13 cellular contexts compared by ENCODE assay signal in the genomic region with DNA sequence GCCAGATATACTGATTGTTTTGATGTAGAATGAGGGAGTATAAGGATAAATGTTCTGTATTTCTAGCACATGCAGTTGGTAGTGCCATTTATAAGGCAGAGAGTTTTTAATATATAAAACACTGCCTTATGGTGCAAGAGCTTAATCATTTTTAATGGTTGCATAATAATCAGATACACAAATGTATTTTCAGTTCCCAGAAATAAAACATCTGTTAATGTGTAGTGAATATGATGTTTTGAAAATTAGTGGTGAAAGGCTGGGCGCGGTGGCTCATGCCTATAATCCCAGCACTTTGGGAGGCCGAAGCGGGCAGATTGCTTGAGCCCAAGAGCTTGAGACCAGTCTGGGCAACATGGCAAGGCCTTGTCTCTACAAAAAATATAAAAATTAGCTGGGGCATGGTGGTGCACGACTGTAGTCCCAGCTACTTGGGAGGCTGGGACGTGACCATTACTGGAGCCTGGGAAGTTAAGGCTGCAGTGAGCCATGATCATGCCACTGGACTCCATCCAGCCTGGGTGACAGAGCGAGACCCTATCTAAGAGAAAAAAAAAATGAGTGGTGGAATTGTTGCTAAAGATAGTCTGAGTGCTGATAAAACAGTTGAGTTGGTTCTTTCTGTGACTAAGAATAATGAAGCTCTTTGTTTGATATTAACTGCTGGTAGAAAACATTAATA. TPM values are rescaled to one million over a fixed set of nuclear protein-coding genes. Genes with fewer than 3 reads are reported as not detected.
DNase-seq lines count a peak whose midpoint lies in the region; ATAC-seq, FAIRE-seq and TF ChIP-seq lines count a peak whose summit lies in the region.
"Had no signal": no experiment of that assay in that cellular context is flagged by ENCODE, and none has a peak within 500 bp of the region (broad histone marks: within the 10 kb centered on the region; RNA-seq: fewer than 3 reads in every experiment).

No MANE protein-coding gene starts in this region.

- H2BK12ac ChIP-seq in trophoblast cell (ENCODE audit: low read length), result no peak overlapping the region

- TF ChIP-seq CTCF in A549 (IDR thresholded peaks at IDR 0.05), result no peak
- no peak for TF ChIP-seq CTCF in VCaP (conservative IDR thresholded peaks at IDR 0.05)

- H3K18ac ChIP-seq in trophoblast cell (ENCODE audit: low read length), result no peak overlapping the region

- H3K9me3 ChIP-seq in A549, result no peaks in the 10 kb centered on the region
- H3K9me3 ChIP-seq in trophoblast cell (ENCODE audit: insufficient read depth, low read depth, low read length), result no peaks in the 10 kb centered on the region
- H3K9me3 ChIP-seq: upper lobe of left lung had no signal

- CTCF ChIA-PET in A549 (lab: Yijun Ruan, JAX), result interaction anchor here (0.7 kb wide), 1 partner anchor 9 kb away, joined by 3 read pairs; no protein-coding TSS in a partner anchor

- POLR2A ChIA-PET in A549 (lab: Yijun Ruan, JAX), result no interaction called here

- intact Hi-C loops in Right ventricle myocardium superior (cut with DNase I), result no loop called here
- intact Hi-C loops in posterior vena cava (cut with DNase I), result no loop called here

- no peaks in the 10 kb centered on the region for H3K27me3 ChIP-seq in trophoblast cell (ENCODE audit: insufficient read depth, low read length)
- H3K27me3 ChIP-seq: upper lobe of left lung had no signal

- no peak for TF ChIP-seq RAD21 in A549 (conservative IDR thresholded peaks at IDR 0.05 in 1 of 2, IDR thresholded peaks at IDR 0.05 in 1 of 2)

- H3K36me3 ChIP-seq in trophoblast cell (ENCODE audit: control insufficient read depth in 1 of 2, insufficient read depth in 2 of 2, low read length in 2 of 2), result peaks cover 0 to 2% of the 10 kb centered on the region in 2 experiments

- no peak overlapping the region for H3K23ac ChIP-seq in trophoblast cell (ENCODE audit: low read length)

- H4K91ac ChIP-seq in trophoblast cell (ENCODE audit: low read depth, low read length), result no peak overlapping the region

- H2BK5ac ChIP-seq in trophoblast cell (ENCODE audit: low read depth, low read length, poor library complexity), result no peak overlapping the region

- ATAC-seq in A549, result no peak
- ATAC-seq in Right ventricle myocardium superior (ENCODE audit: poor library complexity), result peak; percentile 87
- ATAC-seq in GM21825 (IDR thresholded peaks at IDR 0.05; ENCODE audit: unreplicated experiment), result no peak
- no peak for ATAC-seq in HG03135 (IDR thresholded peaks at IDR 0.05; ENCODE audit: unreplicated experiment)
- ATAC-seq: activated CD8-positive, alpha-beta T cell treated with anti-CD3 and anti-CD28 coated beads, Interleukin-2, amount 10 ng/mL, durations not matched to agents 7 days and 5 days had no signal

- H3K27ac ChIP-seq in A549 (no peak overlapping the region), VCaP (peak overlapping the region; percentile 16; the same call in 1 of the 2 replicates), trophoblast cell (ENCODE audit: low read depth, low read length) (no peak overlapping the region)

- no peaks in the 10 kb centered on the region for H3K79me2 ChIP-seq in trophoblast cell (ENCODE audit: control insufficient read depth, insufficient read depth, low read length, poor library complexity)

- 88% methylated on average over 7 of the region's 7 CpGs for WGBS in A549 (ENCODE audit: missing lambda C conversion rate)
- WGBS in trophoblast cell (ENCODE audit: extremely low coverage, insufficient coverage, insufficient read length), result no CpG with 5 or more reads among the region's 7 CpGs

- H2AK5ac ChIP-seq in trophoblast cell (ENCODE audit: low read length), result no peak overlapping the region

- in situ Hi-C loops in KBM-7 (cut with MboI; ENCODE audit: low pct_unique_long_range_greater_than_20kb, low sequenced_read_pairs), result loop anchor here (25.0 kb wide), 1 partner anchor 388 kb away; a partner anchor contains a TSS

- no peak overlapping the region for H2BK120ac ChIP-seq in trophoblast cell (ENCODE audit: insufficient read depth, low read length, poor library complexity)

- no peak for TF ChIP-seq POLR2A in A549 (IDR thresholded peaks at IDR 0.05; ENCODE audit: low read length)

- H3K4me1 ChIP-seq in A549 (peaks cover 4% of the 10 kb centered on the region; the same call in 1 of the 3 replicates), trophoblast cell (ENCODE audit: control insufficient read depth in 1 of 2, insufficient read depth in 2 of 2, low read length in 2 of 2) (no peaks in the 10 kb centered on the region)

- no peak overlapping the region for H4K12ac ChIP-seq in trophoblast cell (ENCODE audit: low read depth, low read length)

- no peak overlapping the region for H2AFZ ChIP-seq in trophoblast cell (ENCODE audit: insufficient read depth, low read length, poor library complexity)

- no peak for FAIRE-seq in A549 (lab: Jason Lieb, UNC)

- no peaks in the 10 kb centered on the region for H3K79me1 ChIP-seq in trophoblast cell (ENCODE audit: low read length)

- H3K4me3 ChIP-seq in A549, result no peak overlapping the region
- no peak overlapping the region for H3K4me3 ChIP-seq in trophoblast cell (ENCODE audit: low read depth, low read length)
- H3K4me3 ChIP-seq: upper lobe of left lung had no signal

- H3K4me2 ChIP-seq in A549 (0 out of 3 replicates have a peak overlapping the region, but pooled peaks have one; percentile 19), trophoblast cell (ENCODE audit: low read length) (no peak overlapping the region)

- no peak overlapping the region for H3K4ac ChIP-seq in trophoblast cell (ENCODE audit: low read depth, low read length)

- peak overlapping the region; percentile 54 for H4K8ac ChIP-seq in trophoblast cell (ENCODE audit: low read depth, low read length)

- DNase-seq in A549 (ENCODE audit: low read depth in 1 of 2, low spot score in 1 of 2), result no peak
- peak; percentile 59 for DNase-seq in Right ventricle myocardium superior
- DNase-seq in trophoblast cell, result no peak
- DNase-seq in KBM-7, result no peak
- no peak for DNase-seq in posterior vena cava (ENCODE audit: low spot score)
- DNase-seq: ACHN; activated CD8-positive, alpha-beta T cell treated with anti-CD3 and anti-CD28 coated beads, Interleukin-2, amount 10 ng/mL, durations not matched to agents 7 days and 5 days; NCI-H1417 treated with DMSO at 0.1 percent for 48 hours; SW 1271; upper lobe of left lung had no signal

- no peak for TF ChIP-seq EP300 in A549 (IDR thresholded peaks at IDR 0.05)

- H3K9ac ChIP-seq in trophoblast cell (ENCODE audit: low read length), result no peak overlapping the region

- H3K14ac ChIP-seq in trophoblast cell (ENCODE audit: low read length), result no peak overlapping the region

TF ChIP-seq in A549, 52 proteins besides CTCF, POLR2A, EP300 and RAD21:
- TF ChIP-seq, protein P1, sequence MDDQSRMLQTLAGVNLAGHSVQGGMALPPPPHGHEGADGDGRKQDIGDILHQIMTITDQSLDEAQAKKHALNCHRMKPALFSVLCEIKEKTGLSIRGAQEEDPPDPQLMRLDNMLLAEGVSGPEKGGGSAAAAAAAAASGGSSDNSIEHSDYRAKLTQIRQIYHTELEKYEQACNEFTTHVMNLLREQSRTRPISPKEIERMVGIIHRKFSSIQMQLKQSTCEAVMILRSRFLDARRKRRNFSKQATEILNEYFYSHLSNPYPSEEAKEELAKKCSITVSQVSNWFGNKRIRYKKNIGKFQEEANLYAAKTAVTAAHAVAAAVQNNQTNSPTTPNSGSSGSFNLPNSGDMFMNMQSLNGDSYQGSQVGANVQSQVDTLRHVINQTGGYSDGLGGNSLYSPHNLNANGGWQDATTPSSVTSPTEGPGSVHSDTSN (IDR thresholded peaks at IDR 0.05), result no peak
- TF ChIP-seq FOSL2 (IDR thresholded peaks at IDR 0.05) (no peak), FOSL2 (CRISPR knock-in tag; IDR thresholded peaks at IDR 0.05) (no peak), RARB (CRISPR knock-in tag; IDR thresholded peaks at IDR 0.05) (no peak), HEYL (CRISPR knock-in tag; IDR thresholded peaks at IDR 0.05) (no peak), POLR2AphosphoS2 (conservative IDR thresholded peaks at IDR 0.05; ENCODE audit: low read length) (no peak), HOXB5 (CRISPR knock-in tag; IDR thresholded peaks at IDR 0.05) (no peak)

RNA-seq across cellular contexts. Expression of a gene that starts 29.3 kb away (rescaled TPM):
- 41.1 and 53.6 TPM in 2 replicates for polyA plus RNA-seq in A549 (2011; rRNA removed)
- 3.9 and 5.1 TPM in 2 replicates for polyA plus RNA-seq in A549 (2012; cell fraction: cytosol; rRNA removed)
- polyA plus RNA-seq in A549 (2012; cell fraction: nucleus; rRNA removed), result 2.7 and 3.4 TPM in 2 replicates
- 18.1 to 20.2 TPM (median 18.8 TPM) in 3 replicates for polyA plus RNA-seq in A549 (2017; fragmentation: RNase III; extraction: RNeasy Plus Mini Kit Qiagen cat#74134 plus additional on column Dnase treatment)
- polyA minus RNA-seq in A549 (2011; rRNA and poly(A)+ RNA removed), result 36.9 and 38.9 TPM in 2 replicates
- total RNA-seq in Right ventricle myocardium superior, result 62.0 TPM
- 39.6 and 42.1 TPM in 2 replicates for polyA plus RNA-seq in trophoblast cell (2013)
- 10 to 100 TPM; 17.0 to 23.3 TPM for total RNA-seq in posterior vena cava

RNA-seq across cellular contexts. Expression of a gene that starts 37.3 kb away (rescaled TPM):
- polyA plus RNA-seq in A549 (2011; rRNA removed) (4.0 and 5.8 TPM in 2 replicates), A549 (2017; fragmentation: RNase III; extraction: RNeasy Plus Mini Kit Qiagen cat#74134 plus additional on column Dnase treatment) (3.2 to 3.6 TPM (median 3.2 TPM) in 3 replicates)
- 0.69 and 0.73 TPM in 2 replicates for polyA plus RNA-seq in A549 (2012; cell fraction: cytosol; rRNA removed)
- polyA plus RNA-seq in A549 (2012; cell fraction: nucleus; rRNA removed), result 1.1 and 1.4 TPM in 2 replicates
- 4.7 and 6.4 TPM in 2 replicates for polyA minus RNA-seq in A549 (2011; rRNA and poly(A)+ RNA removed)
- total RNA-seq in Right ventricle myocardium superior (13.5 TPM), posterior vena cava (10 to 100 TPM; 19.2 to 19.9 TPM)
- polyA plus RNA-seq in trophoblast cell (2013), result 12.0 TPM in 2 replicates
